Comparison of ENCODE assay signal across 15 cellular contexts in the genomic region with DNA sequence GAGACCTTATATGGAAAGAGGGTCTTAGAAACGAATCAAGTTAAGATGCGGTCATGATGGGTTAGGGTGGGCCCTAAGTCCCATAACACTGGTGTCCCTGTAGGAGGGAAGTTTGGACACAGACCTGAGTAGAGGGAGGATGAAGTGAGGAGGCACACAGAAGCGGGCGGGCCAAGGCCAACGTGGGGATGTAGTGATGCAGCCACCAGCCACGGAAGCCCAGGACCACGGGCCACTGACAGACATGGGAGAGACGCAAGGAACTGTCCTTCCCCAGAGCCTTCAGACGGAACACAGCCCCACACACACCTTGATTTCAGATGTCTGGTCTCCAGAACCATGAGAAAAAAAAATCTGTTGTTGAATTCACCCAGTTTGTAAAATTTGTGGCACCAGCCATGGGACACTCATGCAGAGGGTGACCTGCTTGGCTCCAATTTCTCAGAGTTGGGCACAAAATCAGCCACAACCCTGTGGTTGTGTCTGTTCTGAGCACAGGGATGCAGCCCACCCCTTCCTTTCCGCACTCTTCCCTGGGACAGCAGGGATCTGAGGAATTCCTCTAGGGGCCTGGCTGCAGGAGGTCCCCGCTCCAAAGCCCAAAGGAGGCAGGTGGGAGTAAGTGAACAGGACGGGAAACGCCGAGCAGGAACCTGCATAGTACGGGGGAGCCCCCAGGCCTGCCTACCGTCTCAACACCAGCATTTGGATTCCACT.
"Had no signal": no experiment of that assay in that cellular context is flagged by ENCODE, and none has a peak within 500 bp of the region (broad histone marks: within the 10 kb centered on the region; RNA-seq: fewer than 3 reads in every experiment).

No MANE protein-coding gene starts in this region.

- FAIRE-seq: bronchial epithelial cell, islet of Langerhans had no signal

- H3K4me3 ChIP-seq: ascending aorta, lower lobe of right lung, upper lobe of right lung had no signal

- H3K9me3 ChIP-seq: ascending aorta, lower lobe of right lung, upper lobe of right lung had no signal

- H3K4me1 ChIP-seq: ascending aorta, lower lobe of right lung, upper lobe of right lung had no signal

- DNase-seq: activated CD4-positive, alpha-beta T cell treated with anti-CD3 and anti-CD28 coated beads, Interleukin-2, amount 50 U/mL, for 1 hour; activated CD4-positive, CD25-positive, alpha-beta regulatory T cell treated with anti-CD3 and anti-CD28 coated beads, Interleukin-2, amount 50 U/mL, for 72 hours; activated CD8-positive, alpha-beta memory T cell treated with anti-CD3 and anti-CD28 coated beads for 24 hours; activated gamma-delta T cell; cerebellar nuclear complex; hippocampal formation; lower lobe of right lung; nephron progenitor cell; stimulated activated naive CD8-positive, alpha-beta T cell treated with anti-CD3 and anti-CD28 coated beads, Interleukin-15, amount 100 ng/mL, for 72 hours; T-helper 1 cell; T-helper 9 cell; upper lobe of right lung had no signal

- H3K27me3 ChIP-seq: ascending aorta, upper lobe of right lung had no signal

- H3K27ac ChIP-seq: ascending aorta, lower lobe of right lung, upper lobe of right lung had no signal

- H3K36me3 ChIP-seq: ascending aorta, lower lobe of right lung, upper lobe of right lung had no signal
